In the genomic region with DNA sequence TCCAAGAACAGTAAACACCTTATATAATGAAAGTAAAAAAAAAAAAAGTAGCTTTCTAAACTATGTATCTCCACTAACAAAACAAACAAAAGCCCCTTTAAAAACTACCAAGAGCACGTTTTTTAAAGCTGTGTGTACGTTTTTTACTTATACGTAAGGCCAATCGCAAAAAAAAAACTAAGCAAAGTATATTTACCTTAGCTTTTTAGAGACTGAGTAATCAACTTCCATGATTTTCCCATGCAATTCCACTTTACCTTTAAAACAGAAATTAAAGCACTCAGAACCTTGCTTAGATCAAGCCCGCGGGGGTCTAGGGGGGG, we compare ENCODE assay signal across 8 cellular contexts. TPM values are rescaled to one million over a fixed set of nuclear protein-coding genes. Genes with fewer than 3 reads are reported as not detected.
DNase-seq lines count a peak whose midpoint lies in the region; ATAC-seq and TF ChIP-seq lines count a peak whose summit lies in the region.

No MANE protein-coding gene starts in this region.

- no peak overlapping the region for H3K27ac Mint-ChIP-seq in activated T-cell treated with anti-CD3 and anti-CD28 coated beads, Interleukin-2, amount 50 U/mL, for 24 hours
- no peak overlapping the region for H3K27ac Mint-ChIP-seq in activated naive CD8-positive, alpha-beta T cell

- no peaks in the 10 kb centered on the region for H3K27me3 ChIP-seq in kidney epithelial cell (ENCODE audit: control insufficient read depth, insufficient read depth, low read length)
- H3K27me3 ChIP-seq in thymus (ENCODE audit: control insufficient read depth, insufficient read depth) = peaks cover 33% of the 10 kb centered on the region

- H3K4me1 Mint-ChIP-seq in activated T-cell treated with anti-CD3 and anti-CD28 coated beads, Interleukin-2, amount 50 U/mL, for 24 hours (ENCODE audit: low read depth) = peaks cover 13% of the 10 kb centered on the region
- peaks cover 14% of the 10 kb centered on the region for H3K4me1 Mint-ChIP-seq in activated naive CD8-positive, alpha-beta T cell (ENCODE audit: low read depth)

- H3K27ac ChIP-seq in thymus (ENCODE audit: low read depth) = no peak overlapping the region

- peaks cover 7% of the 10 kb centered on the region for H3K4me1 ChIP-seq in thymus (ENCODE audit: control insufficient read depth, insufficient read depth, low read length)

- H3K9me3 Mint-ChIP-seq in activated T-cell treated with anti-CD3 and anti-CD28 coated beads, Interleukin-2, amount 50 U/mL, for 24 hours = no peaks in the 10 kb centered on the region
- H3K9me3 Mint-ChIP-seq in activated naive CD8-positive, alpha-beta T cell (ENCODE audit: low read depth) = no peaks in the 10 kb centered on the region

- TF ChIP-seq CTCF in kidney epithelial cell (IDR thresholded peaks at IDR 0.05; ENCODE audit: insufficient read depth, low read length, poor library complexity, severe bottlenecking) = no peak

- H3K36me3 ChIP-seq in kidney epithelial cell (ENCODE audit: control insufficient read depth, insufficient read depth, low read length) (no peaks in the 10 kb centered on the region), thymus (ENCODE audit: control insufficient read depth, insufficient read depth) (no peaks in the 10 kb centered on the region)

- peak overlapping the region; percentile 64 for H3K4me3 Mint-ChIP-seq in activated T-cell treated with anti-CD3 and anti-CD28 coated beads, Interleukin-2, amount 50 U/mL, for 24 hours
- peak overlapping the region; percentile 70 for H3K4me3 Mint-ChIP-seq in activated naive CD8-positive, alpha-beta T cell

- peaks cover 71% of the 10 kb centered on the region for H3K27me3 Mint-ChIP-seq in activated T-cell treated with anti-CD3 and anti-CD28 coated beads, Interleukin-2, amount 50 U/mL, for 24 hours
- H3K27me3 Mint-ChIP-seq in activated naive CD8-positive, alpha-beta T cell = peaks cover 37% of the 10 kb centered on the region

- no peak for DNase-seq in activated T-cell treated with anti-CD3 and anti-CD28 coated beads, Interleukin-2, amount 50 U/mL, for 24 hours
- DNase-seq in activated T-cell treated with anti-CD3 and anti-CD28 coated beads, Interleukin-2, amount 50 U/mL, for 48 hours = no peak
- no peak for DNase-seq in kidney epithelial cell (ENCODE audit: low read depth)
- no peak for DNase-seq in middle frontal gyrus (ENCODE audit: extremely low spot score, low spot score)

- under 1% methylated on average over 6 of the region's 6 CpGs for WGBS in thymus

- H3K4me3 ChIP-seq in kidney epithelial cell (ENCODE audit: low read depth, low read length) (peak overlapping the region; percentile 95), thymus (ENCODE audit: low read length) (peak overlapping the region; percentile 79)

- no peaks in the 10 kb centered on the region for H3K9me3 ChIP-seq in thymus (ENCODE audit: control insufficient read depth)

- H3K36me3 Mint-ChIP-seq in activated T-cell treated with anti-CD3 and anti-CD28 coated beads, Interleukin-2, amount 50 U/mL, for 24 hours (ENCODE audit: low read depth) = no peaks in the 10 kb centered on the region
- no peaks in the 10 kb centered on the region for H3K36me3 Mint-ChIP-seq in activated naive CD8-positive, alpha-beta T cell

- ATAC-seq in GM21447 (IDR thresholded peaks at IDR 0.05; ENCODE audit: unreplicated experiment) = no peak
- ATAC-seq in GM18498 (IDR thresholded peaks at IDR 0.05; ENCODE audit: unreplicated experiment) = no peak

RNA-seq across cellular contexts. Expression of a gene that starts 1.9 kb away (rescaled TPM):
- 68.6 and 77.0 TPM in 2 replicates for total RNA-seq in kidney epithelial cell
- 2.0 TPM for polyA plus RNA-seq in thymus
